8 cellular contexts compared by ENCODE assay signal in genomic region chr16:29784901-29785500, GRCh38. TPM values are rescaled to one million over a fixed set of nuclear protein-coding genes. Genes with fewer than 3 reads are reported as not detected.
DNase-seq lines count a peak whose midpoint lies in the region; ATAC-seq and TF ChIP-seq lines count a peak whose summit lies in the region.

No MANE protein-coding gene starts in this region.

- peaks cover 0 to 1% (median 0%) of the 10 kb centered on the region in 9 donors for H3K27me3 ChIP-seq in heart left ventricle

- H3K36me3 ChIP-seq in OCI-LY7 (ENCODE audit: insufficient read depth, low read length) (no peaks in the 10 kb centered on the region), heart left ventricle (no peaks in the 10 kb centered on the region)

- DNase-seq in AG09319 (ENCODE audit: extremely low read depth, low read depth) = no peak
- DNase-seq in OCI-LY7 (ENCODE audit: low spot score) = peak; percentile 14
- DNase-seq in heart left ventricle = peak; percentile 77 to 92 (median 81)
- DNase-seq in posterior vena cava (ENCODE audit: low spot score) = peak; percentile 94
- DNase-seq in ureter (ENCODE audit: low spot score) = peak; percentile 74
- DNase-seq in Kasumi-1 (lab: John Stamatoyannopoulos, UW) = no peak

- H3K4me1 Mint-ChIP-seq in activated naive CD8-positive, alpha-beta T cell (ENCODE audit: low read depth) = peaks cover 28% of the 10 kb centered on the region

- H3K4me1 ChIP-seq in OCI-LY7 (ENCODE audit: insufficient read depth, low read length, poor library complexity, severe bottlenecking) = peaks cover 6% of the 10 kb centered on the region
- peaks cover 0 to 19% (median 10%) of the 10 kb centered on the region in 12 donors for H3K4me1 ChIP-seq in heart left ventricle

- no peaks in the 10 kb centered on the region for H4K20me1 ChIP-seq in OCI-LY7 (ENCODE audit: insufficient read depth, low read length)

- H3K27me3 Mint-ChIP-seq in activated naive CD8-positive, alpha-beta T cell = no peaks in the 10 kb centered on the region

- H2AFZ ChIP-seq in OCI-LY7 (ENCODE audit: low read length) = no peak overlapping the region; the same call in 1 of the 2 replicates

- POLR2A ChIA-PET in OCI-LY7 (lab: Charles Lee) = no interaction called here

- no peak for TF ChIP-seq POLR2A in heart left ventricle (IDR thresholded peaks at IDR 0.05)

- intact Hi-C loops in OCI-LY7 (cut with micrococcal nuclease; ENCODE audit: unreplicated experiment) = no loop called here
- intact Hi-C loops in heart left ventricle (cut with DNase I) = loop anchor here in 1 of 10 donors (5.0 kb wide), 1 partner anchor 83 kb away; no protein-coding TSS in a partner anchor
- intact Hi-C loops in posterior vena cava (cut with DNase I) = no loop called here

- peak overlapping the region; percentile 63 for H3K4me3 Mint-ChIP-seq in activated naive CD8-positive, alpha-beta T cell

- peak overlapping the region; percentile 54 for H3K27ac Mint-ChIP-seq in activated naive CD8-positive, alpha-beta T cell

- TF ChIP-seq CTCF in AG09319 (IDR thresholded peaks at IDR 0.05; ENCODE audit: low read depth, low read length) = peak; percentile 86
- peak; percentile 75 for TF ChIP-seq CTCF in OCI-LY7 (conservative IDR thresholded peaks at IDR 0.05; ENCODE audit: low read length)
- peak; percentile 70 to 94 (median 84) for TF ChIP-seq CTCF in heart left ventricle (IDR thresholded peaks at IDR 0.05)

- CTCF ChIA-PET in OCI-LY7 (lab: Charles Lee; ENCODE audit: unreplicated experiment) = interaction anchor here (0.6 kb wide), 2 partner anchors 11 to 31 kb away, joined by 3 read pairs; no protein-coding TSS in a partner anchor

- BruUV-seq in OCI-LY7 (replicated peaks; lab: Mats Ljungman, UMichigan) = no TSS peak

- 5 to 9% (median 7%) methylated on average over 20 to 38 of the region's 38 CpGs for WGBS in heart left ventricle, 4 donors

- H3K4me2 ChIP-seq in OCI-LY7 (ENCODE audit: low read length) = peak overlapping the region; percentile 21; the same call in 1 of the 2 replicates

- no peaks in the 10 kb centered on the region for H3K9me3 ChIP-seq in OCI-LY7 (ENCODE audit: low read length)
- no peaks in the 10 kb centered on the region for H3K9me3 ChIP-seq in heart left ventricle

- H3K9me3 Mint-ChIP-seq in activated naive CD8-positive, alpha-beta T cell (ENCODE audit: low read depth) = no peaks in the 10 kb centered on the region

- H3K36me3 Mint-ChIP-seq in activated naive CD8-positive, alpha-beta T cell = peaks cover 4% of the 10 kb centered on the region

- H3K9me2 ChIP-seq in OCI-LY7 (ENCODE audit: insufficient read depth, low read length) = no peaks in the 10 kb centered on the region

- H3K79me2 ChIP-seq in OCI-LY7 (ENCODE audit: insufficient read depth, low read depth, low read length) = no peaks in the 10 kb centered on the region

- ATAC-seq in heart left ventricle (peak; percentile 60 to 95 (median 91)), GM18517 (IDR thresholded peaks at IDR 0.05; ENCODE audit: unreplicated experiment) (no peak)

- no peak overlapping the region for H3K4me3 ChIP-seq in OCI-LY7 (ENCODE audit: low read depth, low read length, poor library complexity, severe bottlenecking)
- peak overlapping the region in 10 of 12 donors; percentile 6 to 46 (median 35) for H3K4me3 ChIP-seq in heart left ventricle

- H3K27ac ChIP-seq in OCI-LY7 (ENCODE audit: low read depth, low read length, poor library complexity, severe bottlenecking) (no peak overlapping the region), heart left ventricle (peak overlapping the region in 2 of 12 donors; percentile 19 to 49)

RNA-seq across cellular contexts. Expression of gene KIF22, which starts 5.5 kb away (rescaled TPM):
- total RNA-seq in OCI-LY7 (2014; rRNA removed; shearing (Covaris generic)) = 315 and 339 TPM in 2 replicates
- total RNA-seq in OCI-LY7 (2022) (232 and 253 TPM in 2 replicates), heart left ventricle (10 to 100 TPM; 16.8 to 40.8 (median 32.2) TPM), posterior vena cava (10 to 100 TPM in 1 of 2 donors, 1 to 10 TPM in 1; 5.9 to 10.4 TPM), ureter (34.3 TPM)
- 10 to 100 TPM; 12.2 to 91.2 TPM for polyA plus RNA-seq in heart left ventricle

RNA-seq across cellular contexts. Expression of gene ZG16, which starts 6.9 kb away (rescaled TPM):
- total RNA-seq in OCI-LY7 (2014; rRNA removed; shearing (Covaris generic)) = not detected in 2 replicates
- total RNA-seq in OCI-LY7 (2022) (not detected in 2 replicates), heart left ventricle (not detected), posterior vena cava (not detected), ureter (not detected)
- under 1 TPM; 0.04 to 0.08 TPM for polyA plus RNA-seq in heart left ventricle

RNA-seq across cellular contexts. Expression of gene MAZ, which starts 21.3 kb away (rescaled TPM):
- total RNA-seq in OCI-LY7 (2014; rRNA removed; shearing (Covaris generic)) = 384 and 471 TPM in 2 replicates
- total RNA-seq in OCI-LY7 (2022) (484 and 531 TPM in 2 replicates), heart left ventricle (100 to 1,000 TPM in 2 of 9 donors, 10 to 100 TPM in 7; 58.9 to 137 (median 74.0) TPM), posterior vena cava (100 to 1,000 TPM; 124 to 148 TPM), ureter (143 TPM)
- polyA plus RNA-seq in heart left ventricle = 100 to 1,000 TPM in 1 of 2 donors, 10 to 100 TPM in 1; 63.2 to 188 TPM

RNA-seq across cellular contexts. Expression of gene PRRT2, which starts 27.0 kb away (rescaled TPM):
- 0.09 TPM in 1 of 2 replicates, not detected in the other for total RNA-seq in OCI-LY7 (2014; rRNA removed; shearing (Covaris generic))
- total RNA-seq in OCI-LY7 (2022) (3.2 and 3.4 TPM in 2 replicates), heart left ventricle (1 to 10 TPM in 5 of 9 donors, under 1 TPM in 3, not detected in 1; 0.38 to 1.8 (median 1.3) TPM), posterior vena cava (1 to 10 TPM; 5.0 to 5.4 TPM), ureter (10.6 TPM)
- 1 to 10 TPM in 1 of 2 donors, under 1 TPM in 1; 0.24 to 3.2 TPM for polyA plus RNA-seq in heart left ventricle

RNA-seq across cellular contexts. Expression of gene PAGR1, which starts 31.0 kb away (rescaled TPM):
- total RNA-seq in OCI-LY7 (2014; rRNA removed; shearing (Covaris generic)) = 59.4 and 62.7 TPM in 2 replicates
- total RNA-seq in OCI-LY7 (2022) (43.4 and 51.7 TPM in 2 replicates), heart left ventricle (10 to 100 TPM; 10.8 to 23.9 (median 12.6) TPM), posterior vena cava (10 to 100 TPM; 10.5 to 12.7 TPM), ureter (20.7 TPM)
- 10 to 100 TPM; 29.2 to 32.9 TPM for polyA plus RNA-seq in heart left ventricle

Comparison
In these comparisons a context has a peak if more than half of its experiments do, and no peak if none do; other contexts are left out.
1. DNase-seq: peak in OCI-LY7 (single experiment), heart left ventricle (5 of 5), posterior vena cava (single experiment) and ureter (single experiment); none in AG09319 (single experiment) and Kasumi-1 (0 of 2).
2. Peak in every context shown above with its lines, with median percentiles within 50 percentile points of each other: CTCF ChIP-seq.